Comparison of ENCODE assay signal across 2 cellular contexts in genomic region chr10:8079126-8079525, GRCh38.
TF ChIP-seq lines count a peak whose summit lies in the region.

No MANE protein-coding gene starts in this region.

TF ChIP-seq in GM23338, 12 proteins besides CTCF, POLR2A, EP300 and RAD21:
- TF ChIP-seq, protein P1, sequence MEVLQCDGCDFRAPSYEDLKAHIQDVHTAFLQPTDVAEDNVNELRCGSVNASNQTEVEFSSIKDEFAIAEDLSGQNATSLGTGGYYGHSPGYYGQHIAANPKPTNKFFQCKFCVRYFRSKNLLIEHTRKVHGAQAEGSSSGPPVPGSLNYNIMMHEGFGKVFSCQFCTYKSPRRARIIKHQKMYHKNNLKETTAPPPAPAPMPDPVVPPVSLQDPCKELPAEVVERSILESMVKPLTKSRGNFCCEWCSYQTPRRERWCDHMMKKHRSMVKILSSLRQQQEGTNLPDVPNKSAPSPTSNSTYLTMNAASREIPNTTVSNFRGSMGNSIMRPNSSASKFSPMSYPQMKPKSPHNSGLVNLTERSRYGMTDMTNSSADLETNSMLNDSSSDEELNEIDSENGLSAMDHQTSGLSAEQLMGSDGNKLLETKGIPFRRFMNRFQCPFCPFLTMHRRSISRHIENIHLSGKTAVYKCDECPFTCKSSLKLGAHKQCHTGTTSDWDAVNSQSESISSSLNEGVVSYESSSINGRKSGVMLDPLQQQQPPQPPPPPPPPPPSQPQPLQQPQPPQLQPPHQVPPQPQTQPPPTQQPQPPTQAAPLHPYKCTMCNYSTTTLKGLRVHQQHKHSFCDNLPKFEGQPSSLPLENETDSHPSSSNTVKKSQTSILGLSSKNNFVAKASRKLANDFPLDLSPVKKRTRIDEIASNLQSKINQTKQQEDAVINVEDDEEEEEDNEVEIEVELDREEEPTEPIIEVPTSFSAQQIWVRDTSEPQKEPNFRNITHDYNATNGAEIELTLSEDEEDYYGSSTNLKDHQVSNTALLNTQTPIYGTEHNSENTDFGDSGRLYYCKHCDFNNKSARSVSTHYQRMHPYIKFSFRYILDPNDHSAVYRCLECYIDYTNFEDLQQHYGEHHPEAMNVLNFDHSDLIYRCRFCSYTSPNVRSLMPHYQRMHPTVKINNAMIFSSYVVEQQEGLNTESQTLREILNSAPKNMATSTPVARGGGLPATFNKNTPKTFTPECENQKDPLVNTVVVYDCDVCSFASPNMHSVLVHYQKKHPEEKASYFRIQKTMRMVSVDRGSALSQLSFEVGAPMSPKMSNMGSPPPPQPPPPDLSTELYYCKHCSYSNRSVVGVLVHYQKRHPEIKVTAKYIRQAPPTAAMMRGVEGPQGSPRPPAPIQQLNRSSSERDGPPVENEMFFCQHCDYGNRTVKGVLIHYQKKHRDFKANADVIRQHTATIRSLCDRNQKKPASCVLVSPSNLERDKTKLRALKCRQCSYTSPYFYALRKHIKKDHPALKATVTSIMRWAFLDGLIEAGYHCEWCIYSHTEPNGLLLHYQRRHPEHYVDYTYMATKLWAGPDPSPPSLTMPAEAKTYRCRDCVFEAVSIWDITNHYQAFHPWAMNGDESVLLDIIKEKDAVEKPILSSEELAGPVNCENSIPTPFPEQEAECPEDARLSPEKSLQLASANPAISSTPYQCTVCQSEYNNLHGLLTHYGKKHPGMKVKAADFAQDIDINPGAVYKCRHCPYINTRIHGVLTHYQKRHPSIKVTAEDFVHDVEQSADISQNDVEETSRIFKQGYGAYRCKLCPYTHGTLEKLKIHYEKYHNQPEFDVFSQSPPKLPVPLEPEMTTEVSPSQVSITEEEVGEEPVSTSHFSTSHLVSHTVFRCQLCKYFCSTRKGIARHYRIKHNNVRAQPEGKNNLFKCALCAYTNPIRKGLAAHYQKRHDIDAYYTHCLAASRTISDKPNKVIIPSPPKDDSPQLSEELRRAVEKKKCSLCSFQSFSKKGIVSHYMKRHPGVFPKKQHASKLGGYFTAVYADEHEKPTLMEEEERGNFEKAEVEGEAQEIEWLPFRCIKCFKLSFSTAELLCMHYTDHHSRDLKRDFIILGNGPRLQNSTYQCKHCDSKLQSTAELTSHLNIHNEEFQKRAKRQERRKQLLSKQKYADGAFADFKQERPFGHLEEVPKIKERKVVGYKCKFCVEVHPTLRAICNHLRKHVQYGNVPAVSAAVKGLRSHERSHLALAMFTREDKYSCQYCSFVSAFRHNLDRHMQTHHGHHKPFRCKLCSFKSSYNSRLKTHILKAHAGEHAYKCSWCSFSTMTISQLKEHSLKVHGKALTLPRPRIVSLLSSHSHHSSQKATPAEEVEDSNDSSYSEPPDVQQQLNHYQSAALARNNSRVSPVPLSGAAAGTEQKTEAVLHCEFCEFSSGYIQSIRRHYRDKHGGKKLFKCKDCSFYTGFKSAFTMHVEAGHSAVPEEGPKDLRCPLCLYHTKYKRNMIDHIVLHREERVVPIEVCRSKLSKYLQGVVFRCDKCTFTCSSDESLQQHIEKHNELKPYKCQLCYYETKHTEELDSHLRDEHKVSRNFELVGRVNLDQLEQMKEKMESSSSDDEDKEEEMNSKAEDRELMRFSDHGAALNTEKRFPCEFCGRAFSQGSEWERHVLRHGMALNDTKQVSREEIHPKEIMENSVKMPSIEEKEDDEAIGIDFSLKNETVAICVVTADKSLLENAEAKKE (CRISPR knock-in tag; IDR thresholded peaks at IDR 0.05) = no peak
- TF ChIP-seq CREB1 (CRISPR knock-in tag; IDR thresholded peaks at IDR 0.05; ENCODE audit: low read depth) (no peak), EZH2 (IDR thresholded peaks at IDR 0.05; ENCODE audit: low read depth, unreplicated experiment) (no peak), JUNB (IDR thresholded peaks at IDR 0.05; ENCODE audit: unreplicated experiment) (no peak), EZH2phosphoT487 (IDR thresholded peaks at IDR 0.05; ENCODE audit: unreplicated experiment) (no peak)

TF ChIP-seq in SK-N-SH treated with all-trans-retinoic acid at 6 μM for 48 hours, 23 proteins besides CTCF, POLR2A, EP300 and RAD21 (continued from another document):
- TF ChIP-seq, protein P2, sequence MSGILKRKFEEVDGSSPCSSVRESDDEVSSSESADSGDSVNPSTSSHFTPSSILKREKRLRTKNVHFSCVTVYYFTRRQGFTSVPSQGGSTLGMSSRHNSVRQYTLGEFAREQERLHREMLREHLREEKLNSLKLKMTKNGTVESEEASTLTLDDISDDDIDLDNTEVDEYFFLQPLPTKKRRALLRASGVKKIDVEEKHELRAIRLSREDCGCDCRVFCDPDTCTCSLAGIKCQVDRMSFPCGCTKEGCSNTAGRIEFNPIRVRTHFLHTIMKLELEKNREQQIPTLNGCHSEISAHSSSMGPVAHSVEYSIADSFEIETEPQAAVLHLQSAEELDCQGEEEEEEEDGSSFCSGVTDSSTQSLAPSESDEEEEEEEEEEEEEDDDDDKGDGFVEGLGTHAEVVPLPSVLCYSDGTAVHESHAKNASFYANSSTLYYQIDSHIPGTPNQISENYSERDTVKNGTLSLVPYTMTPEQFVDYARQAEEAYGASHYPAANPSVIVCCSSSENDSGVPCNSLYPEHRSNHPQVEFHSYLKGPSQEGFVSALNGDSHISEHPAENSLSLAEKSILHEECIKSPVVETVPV (CRISPR knock-in tag; IDR thresholded peaks at IDR 0.05) = no peak
- TF ChIP-seq ZNF565 (CRISPR knock-in tag; conservative IDR thresholded peaks at IDR 0.05; ENCODE audit: low read depth) (no peak), ESRRG (CRISPR knock-in tag; IDR thresholded peaks at IDR 0.05) (no peak), TOX (CRISPR knock-in tag; IDR thresholded peaks at IDR 0.05; ENCODE audit: borderline replicate concordance) (no peak), ARNTL (CRISPR knock-in tag; IDR thresholded peaks at IDR 0.05; ENCODE audit: borderline replicate concordance, low read depth) (no peak), ZNF8 (CRISPR knock-in tag; IDR thresholded peaks at IDR 0.05) (no peak), ISL1 (CRISPR knock-in tag; IDR thresholded peaks at IDR 0.05) (no peak), BACH2 (CRISPR knock-in tag; IDR thresholded peaks at IDR 0.05; ENCODE audit: borderline replicate concordance) (no peak), ZFP30 (CRISPR knock-in tag; IDR thresholded peaks at IDR 0.05) (no peak), OSR1 (CRISPR knock-in tag; IDR thresholded peaks at IDR 0.05) (no peak), GLIS3 (CRISPR knock-in tag; IDR thresholded peaks at IDR 0.05) (no peak), SNAI2 (CRISPR knock-in tag; IDR thresholded peaks at IDR 0.05) (no peak), ZC3H10 (CRISPR knock-in tag; IDR thresholded peaks at IDR 0.05) (no peak)
- TF ChIP-seq, protein P3, sequence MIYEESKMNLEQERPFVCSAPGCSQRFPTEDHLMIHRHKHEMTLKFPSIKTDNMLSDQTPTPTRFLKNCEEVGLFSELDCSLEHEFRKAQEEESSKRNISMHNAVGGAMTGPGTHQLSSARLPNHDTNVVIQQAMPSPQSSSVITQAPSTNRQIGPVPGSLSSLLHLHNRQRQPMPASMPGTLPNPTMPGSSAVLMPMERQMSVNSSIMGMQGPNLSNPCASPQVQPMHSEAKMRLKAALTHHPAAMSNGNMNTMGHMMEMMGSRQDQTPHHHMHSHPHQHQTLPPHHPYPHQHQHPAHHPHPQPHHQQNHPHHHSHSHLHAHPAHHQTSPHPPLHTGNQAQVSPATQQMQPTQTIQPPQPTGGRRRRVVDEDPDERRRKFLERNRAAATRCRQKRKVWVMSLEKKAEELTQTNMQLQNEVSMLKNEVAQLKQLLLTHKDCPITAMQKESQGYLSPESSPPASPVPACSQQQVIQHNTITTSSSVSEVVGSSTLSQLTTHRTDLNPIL (CRISPR knock-in tag; IDR thresholded peaks at IDR 0.05; ENCODE audit: low read depth) = no peak
- TF ChIP-seq, protein P4, sequence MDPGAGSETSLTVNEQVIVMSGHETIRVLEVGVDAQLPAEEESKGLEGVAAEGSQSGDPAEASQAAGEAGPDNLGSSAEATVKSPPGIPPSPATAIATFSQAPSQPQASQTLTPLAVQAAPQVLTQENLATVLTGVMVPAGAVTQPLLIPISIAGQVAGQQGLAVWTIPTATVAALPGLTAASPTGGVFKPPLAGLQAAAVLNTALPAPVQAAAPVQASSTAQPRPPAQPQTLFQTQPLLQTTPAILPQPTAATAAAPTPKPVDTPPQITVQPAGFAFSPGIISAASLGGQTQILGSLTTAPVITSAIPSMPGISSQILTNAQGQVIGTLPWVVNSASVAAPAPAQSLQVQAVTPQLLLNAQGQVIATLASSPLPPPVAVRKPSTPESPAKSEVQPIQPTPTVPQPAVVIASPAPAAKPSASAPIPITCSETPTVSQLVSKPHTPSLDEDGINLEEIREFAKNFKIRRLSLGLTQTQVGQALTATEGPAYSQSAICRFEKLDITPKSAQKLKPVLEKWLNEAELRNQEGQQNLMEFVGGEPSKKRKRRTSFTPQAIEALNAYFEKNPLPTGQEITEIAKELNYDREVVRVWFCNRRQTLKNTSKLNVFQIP (CRISPR knock-in tag; IDR thresholded peaks at IDR 0.05; ENCODE audit: borderline replicate concordance, low read depth) = no peak
- TF ChIP-seq, protein P5, sequence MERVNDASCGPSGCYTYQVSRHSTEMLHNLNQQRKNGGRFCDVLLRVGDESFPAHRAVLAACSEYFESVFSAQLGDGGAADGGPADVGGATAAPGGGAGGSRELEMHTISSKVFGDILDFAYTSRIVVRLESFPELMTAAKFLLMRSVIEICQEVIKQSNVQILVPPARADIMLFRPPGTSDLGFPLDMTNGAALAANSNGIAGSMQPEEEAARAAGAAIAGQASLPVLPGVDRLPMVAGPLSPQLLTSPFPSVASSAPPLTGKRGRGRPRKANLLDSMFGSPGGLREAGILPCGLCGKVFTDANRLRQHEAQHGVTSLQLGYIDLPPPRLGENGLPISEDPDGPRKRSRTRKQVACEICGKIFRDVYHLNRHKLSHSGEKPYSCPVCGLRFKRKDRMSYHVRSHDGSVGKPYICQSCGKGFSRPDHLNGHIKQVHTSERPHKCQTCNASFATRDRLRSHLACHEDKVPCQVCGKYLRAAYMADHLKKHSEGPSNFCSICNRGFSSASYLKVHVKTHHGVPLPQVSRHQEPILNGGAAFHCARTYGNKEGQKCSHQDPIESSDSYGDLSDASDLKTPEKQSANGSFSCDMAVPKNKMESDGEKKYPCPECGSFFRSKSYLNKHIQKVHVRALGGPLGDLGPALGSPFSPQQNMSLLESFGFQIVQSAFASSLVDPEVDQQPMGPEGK (CRISPR knock-in tag; IDR thresholded peaks at IDR 0.05; ENCODE audit: borderline replicate concordance) = no peak
TF ChIP-seq in SK-N-SH treated with all-trans-retinoic acid at 6 μM for 48 hours: peak in this region for 0.
